In the genomic region with DNA sequence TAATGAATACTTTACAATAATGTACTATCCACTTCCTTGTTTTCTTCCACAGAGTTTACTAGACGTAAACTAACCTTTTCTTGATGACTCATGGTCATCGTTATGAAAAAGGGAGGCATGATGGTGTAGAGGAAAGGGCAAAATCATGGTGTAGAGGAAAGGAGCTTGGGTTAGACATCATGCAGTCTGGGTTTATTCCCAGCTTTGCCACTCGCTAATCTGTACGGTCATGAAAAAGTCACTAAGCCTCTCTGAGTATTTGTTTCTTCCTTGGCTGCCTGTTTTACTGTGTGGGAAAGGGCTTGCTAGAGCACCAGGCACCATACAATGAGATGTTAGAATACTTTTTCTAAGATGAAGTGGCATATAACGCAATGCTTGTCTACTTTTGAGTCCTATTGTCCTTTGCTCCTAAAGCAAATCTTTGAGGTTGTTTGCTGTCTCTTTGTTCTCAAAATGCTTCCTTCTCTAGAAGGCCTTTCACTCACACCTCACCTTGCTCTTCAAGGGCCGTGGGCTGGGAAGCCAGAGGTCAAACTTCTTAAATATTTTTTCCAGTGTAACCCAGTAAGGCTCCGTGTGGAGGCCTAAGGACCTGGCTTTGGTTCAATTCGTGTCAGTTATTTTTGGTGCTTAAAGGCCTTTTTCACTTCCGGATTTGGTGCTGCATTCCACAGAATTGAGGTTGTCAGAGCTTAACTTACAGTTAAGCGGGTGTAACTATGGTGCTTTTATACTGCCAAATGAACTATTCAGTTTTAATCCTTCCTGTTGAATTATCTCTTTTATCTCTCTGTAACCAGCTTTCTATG, we compare ENCODE assay signal across 11 cellular contexts. TPM values are rescaled to one million over a fixed set of nuclear protein-coding genes. Genes with fewer than 3 reads are reported as not detected.
A peak's percentile ranks its signal among the peaks of the same experiment; 100 is the strongest.
DNase-seq lines count a peak whose midpoint lies in the region; ATAC-seq and TF ChIP-seq lines count a peak whose summit lies in the region.
"Had no signal": no experiment of that assay in that cellular context is flagged by ENCODE, and none has a peak within 500 bp of the region (broad histone marks: within the 10 kb centered on the region; RNA-seq: fewer than 3 reads in every experiment).

No MANE protein-coding gene starts in this region.

- intact Hi-C loops in activated CD4-positive, alpha-beta T cell treated with anti-CD3 and anti-CD28 coated beads for 36 hours (cut with DNase I, micrococcal nuclease): no loop called here

- H3K9me3 ChIP-seq in suprapubic skin: no peaks in the 10 kb centered on the region

- no peaks in the 10 kb centered on the region for H3K36me3 Mint-ChIP-seq in activated CD4-positive, alpha-beta T cell treated with anti-CD3 and anti-CD28 coated beads for 36 hours (ENCODE audit: low read depth)
- no peaks in the 10 kb centered on the region for H3K36me3 Mint-ChIP-seq in T-helper 2 cell treated with Interferon-gamma antibody and Interleukin-4, amounts not matched to agents 5 μg/mL and 100 μg/mL, for 36 hours (ENCODE audit: low read depth)

- POLR2A ChIA-PET in activated CD4-positive, alpha-beta T cell treated with anti-CD3 and anti-CD28 coated beads for 36 hours (lab: Charles Lee): no interaction called here

- TF ChIP-seq POLR2A in suprapubic skin (IDR thresholded peaks at IDR 0.05): no peak

- no peaks in the 10 kb centered on the region for H3K27me3 ChIP-seq in suprapubic skin

- no peak for ATAC-seq in activated CD4-positive, alpha-beta T cell treated with anti-CD3 and anti-CD28 coated beads for 36 hours

- H3K27ac Mint-ChIP-seq in activated CD4-positive, alpha-beta T cell treated with anti-CD3 and anti-CD28 coated beads for 36 hours: peak overlapping the region; percentile 34
- H3K27ac Mint-ChIP-seq in T-helper 2 cell treated with Interferon-gamma antibody and Interleukin-4, amounts not matched to agents 5 μg/mL and 100 μg/mL, for 36 hours: peak overlapping the region; percentile 52

- H3K27ac ChIP-seq in suprapubic skin: peak overlapping the region; percentile 12

- no peaks in the 10 kb centered on the region for H3K27me3 Mint-ChIP-seq in activated CD4-positive, alpha-beta T cell treated with anti-CD3 and anti-CD28 coated beads for 36 hours
- no peaks in the 10 kb centered on the region for H3K27me3 Mint-ChIP-seq in T-helper 2 cell treated with Interferon-gamma antibody and Interleukin-4, amounts not matched to agents 5 μg/mL and 100 μg/mL, for 36 hours (ENCODE audit: low read depth)
- H3K27me3 Mint-ChIP-seq: central memory CD8-positive, alpha-beta T cell had no signal

- DNase-seq in activated CD4-positive, alpha-beta T cell treated with anti-CD3 and anti-CD28 coated beads for 36 hours: no peak
- no peak for DNase-seq in activated CD4-positive, alpha-beta T cell treated with anti-CD3 and anti-CD28 coated beads, Interleukin-2, amount 50 U/mL, for 4 hours
- DNase-seq in T-helper 2 cell treated with Interferon-gamma antibody and Interleukin-4, amounts not matched to agents 5 μg/mL and 100 μg/mL, for 36 hours (ENCODE audit: low spot score): no peak
- DNase-seq in globus pallidus (ENCODE audit: low spot score): peak; percentile 46
- no peak for DNase-seq in suprapubic skin (ENCODE audit: low spot score in 2 of 2)
- no peak for DNase-seq in NCI-H1417 treated with DMSO at 0.1 percent for 48 hours (lab: John Stamatoyannopoulos, UW)
- DNase-seq in mesenteric fat pad (ENCODE audit: low spot score): no peak
- DNase-seq in activated T-cell treated with anti-CD3 and anti-CD28 coated beads, Interleukin-2, amount 50 U/mL, for 1 hour: no peak
- DNase-seq: NCI-H69 had no signal

- no peak for TF ChIP-seq CTCF in suprapubic skin (IDR thresholded peaks at IDR 0.05)

- WGBS in suprapubic skin: 57% methylated on average over 10 of the region's 10 CpGs

- CTCF ChIA-PET in activated CD4-positive, alpha-beta T cell treated with anti-CD3 and anti-CD28 coated beads for 36 hours (lab: Charles Lee): interaction anchor here (0.8 to 16.6 kb wide), 6 partner anchors 8 to 74 kb away, joined by 3 to 455 read pairs (median 4); no protein-coding TSS in a partner anchor

- peaks cover 22% of the 10 kb centered on the region for H3K4me1 Mint-ChIP-seq in activated CD4-positive, alpha-beta T cell treated with anti-CD3 and anti-CD28 coated beads for 36 hours
- H3K4me1 Mint-ChIP-seq in T-helper 2 cell treated with Interferon-gamma antibody and Interleukin-4, amounts not matched to agents 5 μg/mL and 100 μg/mL, for 36 hours (ENCODE audit: low read depth): peaks cover 47% of the 10 kb centered on the region
- H3K4me1 Mint-ChIP-seq: central memory CD8-positive, alpha-beta T cell had no signal

- no peak overlapping the region for H3K4me3 ChIP-seq in suprapubic skin

- no peaks in the 10 kb centered on the region for H3K36me3 ChIP-seq in suprapubic skin

- H3K9me3 Mint-ChIP-seq in activated CD4-positive, alpha-beta T cell treated with anti-CD3 and anti-CD28 coated beads for 36 hours (ENCODE audit: low read depth): no peaks in the 10 kb centered on the region
- no peaks in the 10 kb centered on the region for H3K9me3 Mint-ChIP-seq in T-helper 2 cell treated with Interferon-gamma antibody and Interleukin-4, amounts not matched to agents 5 μg/mL and 100 μg/mL, for 36 hours
- H3K9me3 Mint-ChIP-seq: central memory CD8-positive, alpha-beta T cell had no signal

- H3K4me1 ChIP-seq in suprapubic skin: peaks cover 48% of the 10 kb centered on the region

- no peak overlapping the region for H3K4me3 Mint-ChIP-seq in activated CD4-positive, alpha-beta T cell treated with anti-CD3 and anti-CD28 coated beads for 36 hours
- H3K4me3 Mint-ChIP-seq in T-helper 2 cell treated with Interferon-gamma antibody and Interleukin-4, amounts not matched to agents 5 μg/mL and 100 μg/mL, for 36 hours: no peak overlapping the region
- H3K4me3 Mint-ChIP-seq: central memory CD8-positive, alpha-beta T cell had no signal

- TF ChIP-seq EP300 in suprapubic skin (IDR thresholded peaks at IDR 0.05): no peak

RNA-seq across cellular contexts. Expression of gene ETV3, which starts 9.9 kb away (rescaled TPM):
- total RNA-seq in activated CD4-positive, alpha-beta T cell treated with anti-CD3 and anti-CD28 coated beads for 36 hours: 10 to 100 TPM; 32.0 to 36.7 TPM
- total RNA-seq in suprapubic skin: 10 to 100 TPM; 88.9 to 93.6 (median 90.9) TPM
- total RNA-seq in mesenteric fat pad: 37.2 TPM

RNA-seq across cellular contexts. Expression of gene ETV3L, which starts 48.5 kb away (rescaled TPM):
- total RNA-seq in activated CD4-positive, alpha-beta T cell treated with anti-CD3 and anti-CD28 coated beads for 36 hours: not detected
- total RNA-seq in suprapubic skin (not detected), mesenteric fat pad (not detected)
- total RNA-seq: skeletal muscle tissue had no signal
